8 cellular contexts compared by ENCODE assay signal in the genomic region with DNA sequence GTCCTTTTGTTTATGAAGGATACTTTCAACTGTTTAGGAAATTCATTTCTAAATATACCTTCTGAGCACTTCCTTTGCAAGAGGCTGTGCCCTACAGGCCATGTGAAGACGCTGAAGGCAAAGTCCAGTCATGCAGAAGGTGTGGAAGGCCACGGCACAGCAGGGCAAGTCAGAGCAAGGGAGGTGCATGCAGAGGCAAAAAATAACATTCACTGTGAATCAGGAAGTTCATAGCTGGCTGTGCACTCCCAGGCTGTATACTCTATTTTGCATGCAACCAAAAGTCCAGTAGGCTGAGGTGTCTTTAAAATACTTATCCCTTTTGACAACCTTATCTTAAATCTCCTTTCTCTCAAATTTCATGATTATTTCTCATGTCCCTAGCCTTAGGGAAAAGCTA. TPM values are rescaled to one million over a fixed set of nuclear protein-coding genes. Genes with fewer than 3 reads are reported as not detected.
DNase-seq lines count a peak whose midpoint lies in the region; ATAC-seq and TF ChIP-seq lines count a peak whose summit lies in the region.

No MANE protein-coding gene starts in this region.

- no peak overlapping the region for H3K4me3 ChIP-seq in colonic mucosa

- peaks cover 41% of the 10 kb centered on the region for H3K4me1 Mint-ChIP-seq in nephron

- peak; percentile 78 for DNase-seq in NCI-H69 (lab: John Stamatoyannopoulos, UW)
- DNase-seq in colonic mucosa: peak; percentile 87
- no peak for DNase-seq in T-helper 9 cell
- DNase-seq in NK-92 (lab: John Stamatoyannopoulos, UW; ENCODE audit: unreplicated experiment): no peak
- no peak for DNase-seq in COLO668 (lab: John Stamatoyannopoulos, UW; ENCODE audit: unreplicated experiment)

- H3K9me3 ChIP-seq in colonic mucosa: no peaks in the 10 kb centered on the region

- H3K27ac ChIP-seq in colonic mucosa: peak overlapping the region; percentile 80

- H3K27me3 Mint-ChIP-seq in nephron (ENCODE audit: low read depth): no peaks in the 10 kb centered on the region

- ATAC-seq in GM21786 (IDR thresholded peaks at IDR 0.05; ENCODE audit: unreplicated experiment) (peak; percentile 42), HG03039 (IDR thresholded peaks at IDR 0.05; ENCODE audit: unreplicated experiment) (no peak)

- intact Hi-C loops in colonic mucosa (cut with DNase I): loop anchor here (5.0 kb wide), 1 partner anchor 36 kb away; no protein-coding TSS in a partner anchor

- peak overlapping the region; percentile 60 to 71 (median 70) for H3K27ac Mint-ChIP-seq in nephron

- H3K36me3 Mint-ChIP-seq in nephron (ENCODE audit: low read depth): peaks cover 9% of the 10 kb centered on the region

- peak overlapping the region in 1 of 2 donors; percentile 49 for H3K9ac ChIP-seq in colonic mucosa (ENCODE audit: low read depth in 2 of 2, low read length in 2 of 2)

- H3K4me3 Mint-ChIP-seq in nephron: peak overlapping the region in 1 of 3 experiments; percentile 18

- TF ChIP-seq CTCF in colonic mucosa (IDR thresholded peaks at IDR 0.05) (no peak), nephron (IDR thresholded peaks at IDR 0.05; ENCODE audit: unreplicated experiment in 3 of 3) (no peak)

- no peaks in the 10 kb centered on the region for H3K9me3 Mint-ChIP-seq in nephron

- H3K36me3 ChIP-seq in colonic mucosa: no peaks in the 10 kb centered on the region

- peaks cover 18% of the 10 kb centered on the region for H3K4me1 ChIP-seq in colonic mucosa

- no peaks in the 10 kb centered on the region for H3K27me3 ChIP-seq in colonic mucosa

RNA-seq across cellular contexts. Expression of gene GNAQ, which starts 50.3 kb away (rescaled TPM):
- total RNA-seq in colonic mucosa: 100 to 1,000 TPM in 1 of 2 donors, 10 to 100 TPM in 1; 75.6 to 105 TPM

Comparison
In these comparisons a context has a peak if more than half of its experiments do, and no peak if none do; other contexts are left out.
1. DNase-seq: peak in NCI-H69 (single experiment) and colonic mucosa (single experiment); none in T-helper 9 cell (single experiment), NK-92 (single experiment) and COLO668 (single experiment).